Comparison of ENCODE assay signal across 17 cellular contexts in genomic region chr14:95147597-95147996, GRCh38.
"Had no signal": no experiment of that assay in that cellular context is flagged by ENCODE, and none has a peak within 500 bp of the region (broad histone marks: within the 10 kb centered on the region; RNA-seq: fewer than 3 reads in every experiment).

No MANE protein-coding gene starts in this region.

- ATAC-seq: activated naive CD8-positive, alpha-beta T cell treated with anti-CD3 and anti-CD28 coated beads, Interleukin-2, amount 50 U/mL, for 24 hours; activated T-helper 17 cell treated with anti-CD3 and anti-CD28 coated beads, Interleukin-2, amount 50 U/mL, for 72 hours; left lung; right cardiac atrium; stimulated activated naive CD8-positive, alpha-beta T cell treated with anti-CD3 and anti-CD28 coated beads, Interleukin-15, amount 100 ng/mL, for 72 hours had no signal

- H3K4me3 ChIP-seq: ascending aorta, left lung, prostate gland, smooth muscle cell, testis had no signal

- H3K9me3 ChIP-seq: left lung, prostate gland, testis had no signal

- DNase-seq: activated CD4-positive, CD25-positive, alpha-beta regulatory T cell treated with anti-CD3 and anti-CD28 coated beads, Interleukin-2, amount 50 U/mL, for 72 hours; activated naive CD4-positive, alpha-beta T cell treated with Interleukin-2 at 50 U/mL for 16 hours; activated naive CD8-positive, alpha-beta T cell treated with anti-CD3 and anti-CD28 coated beads, Interleukin-2, amount 50 U/mL, for 24 hours; erythroblast; hippocampal formation; left lung; nephron progenitor cell; right cardiac atrium; stimulated activated CD4-positive, alpha-beta T cell treated with anti-CD3 and anti-CD28 coated beads, Interleukin-4, amount 100 ng/mL, for 4 hours; stimulated activated CD8-positive, alpha-beta memory T cell treated with anti-CD3 and anti-CD28 coated beads, Interleukin-4, amount 100 ng/mL, for 48 hours; stimulated activated naive CD8-positive, alpha-beta T cell treated with anti-CD3 and anti-CD28 coated beads, Interleukin-15, amount 100 ng/mL, for 72 hours; testis had no signal

- H3K4me3 Mint-ChIP-seq: activated naive CD8-positive, alpha-beta T cell treated with anti-CD3 and anti-CD28 coated beads, Interleukin-2, amount 50 U/mL, for 24 hours; activated T-helper 17 cell treated with anti-CD3 and anti-CD28 coated beads, Interleukin-2, amount 50 U/mL, for 72 hours; nephron progenitor cell; stimulated activated naive CD8-positive, alpha-beta T cell treated with anti-CD3 and anti-CD28 coated beads, Interleukin-15, amount 100 ng/mL, for 72 hours had no signal

- H3K27ac Mint-ChIP-seq: activated naive CD8-positive, alpha-beta T cell treated with anti-CD3 and anti-CD28 coated beads, Interleukin-2, amount 50 U/mL, for 24 hours; nephron progenitor cell had no signal

- H3K27ac ChIP-seq: ascending aorta, testis had no signal

- H3K27me3 Mint-ChIP-seq: activated naive CD8-positive, alpha-beta T cell treated with anti-CD3 and anti-CD28 coated beads, Interleukin-2, amount 50 U/mL, for 24 hours; activated T-helper 17 cell treated with anti-CD3 and anti-CD28 coated beads, Interleukin-2, amount 50 U/mL, for 72 hours; stimulated activated naive CD8-positive, alpha-beta T cell treated with anti-CD3 and anti-CD28 coated beads, Interleukin-15, amount 100 ng/mL, for 72 hours had no signal

- H3K36me3 ChIP-seq: ascending aorta, left lung, prostate gland had no signal

- FAIRE-seq: keratinocyte had no signal

- H3K27me3 ChIP-seq: ascending aorta, left lung, testis had no signal
